In genomic region chr12:109671482-109671881, GRCh38 we compare ENCODE assay signal across 18 cellular contexts.
"Had no signal": no experiment of that assay in that cellular context is flagged by ENCODE, and none has a peak within 500 bp of the region (broad histone marks: within the 10 kb centered on the region; RNA-seq: fewer than 3 reads in every experiment).

No MANE protein-coding gene starts in this region.

- H3K27ac Mint-ChIP-seq: naive B cell had no signal

- H3K27me3 ChIP-seq: right atrium auricular region, uterus had no signal

- H3K4me1 Mint-ChIP-seq: naive B cell, nephron had no signal

- H3K9me3 ChIP-seq: esophagus muscularis mucosa, neutrophil, right atrium auricular region, sigmoid colon, uterus had no signal

- ATAC-seq: gastroesophageal sphincter, left cardiac atrium, left ventricle myocardium superior had no signal

- DNase-seq: effector memory CD4-positive, alpha-beta T cell; glutamatergic neuron; islet precursor cell; left cardiac atrium; left ventricle myocardium superior; mesendoderm; naive B cell; sigmoid colon; stimulated activated CD4-positive, alpha-beta T cell treated with anti-CD3 and anti-CD28 coated beads, Interleukin-2, amount 100 ng/mL, for 48 hours; stimulated activated naive CD4-positive, alpha-beta T cell treated with Interleukin-2 at 50 U/mL for 16 hours; uterus had no signal

- H3K27ac ChIP-seq: esophagus muscularis mucosa, gastroesophageal sphincter, neutrophil, right atrium auricular region, sigmoid colon, skin epidermis, uterus had no signal

- H3K4me3 Mint-ChIP-seq: naive B cell, nephron had no signal

- H3K4me3 ChIP-seq: esophagus muscularis mucosa, gastroesophageal sphincter, lung, right atrium auricular region, sigmoid colon, skin epidermis, uterus had no signal

- H3K36me3 ChIP-seq: esophagus muscularis mucosa, gastroesophageal sphincter, neutrophil, right atrium auricular region, sigmoid colon, uterus had no signal

- H3K4me1 ChIP-seq: esophagus muscularis mucosa, gastroesophageal sphincter, right atrium auricular region, sigmoid colon, uterus had no signal

- H3K36me3 Mint-ChIP-seq: naive B cell had no signal
